In genomic region chr10:71984798-71985388, GRCh38 we compare ENCODE assay signal across 11 cellular contexts. TPM values are rescaled to one million over a fixed set of nuclear protein-coding genes. Genes with fewer than 3 reads are reported as not detected.
DNase-seq lines count a peak whose midpoint lies in the region; ATAC-seq and TF ChIP-seq lines count a peak whose summit lies in the region.
"Had no signal": no experiment of that assay in that cellular context is flagged by ENCODE, and none has a peak within 500 bp of the region (broad histone marks: within the 10 kb centered on the region; RNA-seq: fewer than 3 reads in every experiment).

No MANE protein-coding gene starts in this region.

- CTCF ChIA-PET in activated CD4-positive, alpha-beta T cell treated with anti-CD3 and anti-CD28 coated beads for 36 hours (lab: Charles Lee) = interaction anchor here (0.5 to 2.6 kb wide), 9 partner anchors 9 to 292 kb away, joined by 3 to 11 read pairs (median 3); no protein-coding TSS in a partner anchor

- no peak overlapping the region for H3K4me3 ChIP-seq in ascending aorta
- no peak overlapping the region for H3K4me3 ChIP-seq in mucosa of rectum (ENCODE audit: low read length in 2 of 2)
- no peak overlapping the region for H3K4me3 ChIP-seq in tibial artery
- no peak overlapping the region for H3K4me3 ChIP-seq in SJCRH30
- H3K4me3 ChIP-seq: A549, prostate gland had no signal

- peaks cover 3% of the 10 kb centered on the region for H3K27me3 Mint-ChIP-seq in activated CD4-positive, alpha-beta T cell treated with anti-CD3 and anti-CD28 coated beads for 36 hours

- H3K9me3 ChIP-seq in ascending aorta (no peaks in the 10 kb centered on the region), mucosa of rectum (ENCODE audit: control insufficient read depth in 2 of 2, low read length in 2 of 2) (no peaks in the 10 kb centered on the region), tibial artery (no peaks in the 10 kb centered on the region), SJCRH30 (replicated peaks) (no peaks in the 10 kb centered on the region)
- H3K9me3 ChIP-seq: prostate gland had no signal

- H3K27ac ChIP-seq in ascending aorta (peak overlapping the region; percentile 90 to 93), mucosa of rectum (ENCODE audit: low read depth in 2 of 2, low read length in 2 of 2) (peak overlapping the region; percentile 27 to 50), tibial artery (peak overlapping the region; percentile 74 to 81), SJCRH30 (no peak overlapping the region)

- no peaks in the 10 kb centered on the region for H3K9me3 Mint-ChIP-seq in activated CD4-positive, alpha-beta T cell treated with anti-CD3 and anti-CD28 coated beads for 36 hours (ENCODE audit: low read depth)

- H3K27me3 ChIP-seq in ascending aorta = no peaks in the 10 kb centered on the region
- H3K27me3 ChIP-seq in mucosa of rectum (ENCODE audit: control insufficient read depth in 2 of 2, insufficient read depth in 2 of 2, low read length in 2 of 2) = no peaks in the 10 kb centered on the region
- no peaks in the 10 kb centered on the region for H3K27me3 ChIP-seq in tibial artery
- no peaks in the 10 kb centered on the region for H3K27me3 ChIP-seq in SJCRH30

- H3K4me1 ChIP-seq in ascending aorta (peaks cover 30 to 75% of the 10 kb centered on the region in 2 donors), mucosa of rectum (ENCODE audit: control insufficient read depth in 2 of 2, insufficient read depth in 2 of 2, low read length in 2 of 2) (peaks cover 10% of the 10 kb centered on the region in 2 donors), tibial artery (peaks cover 0 to 88% (median 76%) of the 10 kb centered on the region in 4 donors), SJCRH30 (peaks cover 6% of the 10 kb centered on the region; the same call in 1 of the 2 replicates)

- H3K36me3 ChIP-seq in ascending aorta (no peaks in the 10 kb centered on the region), mucosa of rectum (ENCODE audit: control insufficient read depth in 2 of 2, insufficient read depth in 2 of 2, low read length in 2 of 2) (no peaks in the 10 kb centered on the region), tibial artery (no peaks in the 10 kb centered on the region), SJCRH30 (no peaks in the 10 kb centered on the region)
- H3K36me3 ChIP-seq: prostate gland had no signal

- H3K9ac ChIP-seq in mucosa of rectum (ENCODE audit: low read depth in 1 of 2, low read length in 2 of 2) = no peak overlapping the region

- intact Hi-C loops in activated CD4-positive, alpha-beta T cell treated with anti-CD3 and anti-CD28 coated beads for 36 hours (cut with DNase I, micrococcal nuclease) = no loop called here
- intact Hi-C loops in ascending aorta (cut with DNase I) = loop anchor here (2.0 kb wide), 1 partner anchor 14 kb away; no protein-coding TSS in a partner anchor
- intact Hi-C loops in tibial artery (cut with DNase I; ENCODE audit: low total_unique reads) = loop anchor here (10.0 kb wide), 1 partner anchor 260 kb away; no protein-coding TSS in a partner anchor

- POLR2A ChIA-PET in activated CD4-positive, alpha-beta T cell treated with anti-CD3 and anti-CD28 coated beads for 36 hours (lab: Charles Lee) = no interaction called here

- H3K27ac Mint-ChIP-seq in activated CD4-positive, alpha-beta T cell treated with anti-CD3 and anti-CD28 coated beads for 36 hours = peak overlapping the region; percentile 68

- DNase-seq in activated CD4-positive, alpha-beta T cell treated with anti-CD3 and anti-CD28 coated beads for 36 hours = no peak
- DNase-seq in activated CD4-positive, alpha-beta T cell treated with anti-CD3 and anti-CD28 coated beads for 48 hours = no peak
- DNase-seq in ascending aorta (ENCODE audit: low spot score in 2 of 2) (no peak), tibial artery (peak in 1 of 2 donors; percentile 81), RKO (ENCODE audit: low spot score) (no peak), SJCRH30 (no peak)
- DNase-seq in stimulated activated naive CD4-positive, alpha-beta T cell (lab: John Stamatoyannopoulos, UW) = no peak
- DNase-seq: GF-D8 had no signal

- H3K4me1 Mint-ChIP-seq in activated CD4-positive, alpha-beta T cell treated with anti-CD3 and anti-CD28 coated beads for 36 hours = peaks cover 23% of the 10 kb centered on the region

- H3K36me3 Mint-ChIP-seq in activated CD4-positive, alpha-beta T cell treated with anti-CD3 and anti-CD28 coated beads for 36 hours (ENCODE audit: low read depth) = no peaks in the 10 kb centered on the region

- ATAC-seq in activated CD4-positive, alpha-beta T cell treated with anti-CD3 and anti-CD28 coated beads for 36 hours = peak; percentile 40

- TF ChIP-seq CTCF in ascending aorta (IDR thresholded peaks at IDR 0.05) (no peak), tibial artery (IDR thresholded peaks at IDR 0.05) (no peak)

- H3K4me3 Mint-ChIP-seq in activated CD4-positive, alpha-beta T cell treated with anti-CD3 and anti-CD28 coated beads for 36 hours = no peak overlapping the region

RNA-seq across cellular contexts. Expression of gene CHST3, which starts 20.7 kb away (rescaled TPM):
- under 1 TPM; 0.46 to 0.47 TPM for total RNA-seq in activated CD4-positive, alpha-beta T cell treated with anti-CD3 and anti-CD28 coated beads for 36 hours
- 41.4 TPM for total RNA-seq in ascending aorta
- total RNA-seq in SJCRH30 (2014; rRNA removed; shearing (Covaris generic)) = 10.1 and 10.4 TPM in 2 replicates

Comparison
In these comparisons a context has a peak if more than half of its experiments do, and no peak if none do; other contexts are left out.
1. intact Hi-C loops: an anchor here in ascending aorta (2.0 kb wide) and tibial artery (10.0 kb wide); none called in activated CD4-positive, alpha-beta T cell treated with anti-CD3 and anti-CD28 coated beads for 36 hours.